8 cellular contexts compared by ENCODE assay signal in genomic region chr16:30092373-30093010, GRCh38. TPM values are rescaled to one million over a fixed set of nuclear protein-coding genes. Genes with fewer than 3 reads are reported as not detected.
A peak's percentile ranks its signal among the peaks of the same experiment; 100 is the strongest.
DNase-seq lines count a peak whose midpoint lies in the region; ATAC-seq and TF ChIP-seq lines count a peak whose summit lies in the region.

No MANE protein-coding gene starts in this region.

- no peaks in the 10 kb centered on the region for H3K27me3 ChIP-seq in lower lobe of right lung (ENCODE audit: low read depth)

- peaks cover 62% of the 10 kb centered on the region for H3K4me1 ChIP-seq in lower lobe of right lung

- peaks cover 9% of the 10 kb centered on the region for H3K9me3 ChIP-seq in lower lobe of right lung

- H3K4me3 ChIP-seq in AG04449 (ENCODE audit: low read depth, low read length), result peak overlapping the region; percentile 56
- peak overlapping the region; percentile 72 for H3K4me3 ChIP-seq in lower lobe of right lung

- peaks cover 20% of the 10 kb centered on the region for H3K36me3 ChIP-seq in lower lobe of right lung

- POLR2A ChIA-PET in AG04449 (lab: Yijun Ruan, JAX), result interaction anchor here (1.0 to 3.3 kb wide), 3 partner anchors 12 to 26 kb away, joined by 4 to 24 read pairs (median 10); partner anchors contain the start of gene ALDOA

- ATAC-seq in GM18508 (IDR thresholded peaks at IDR 0.05; ENCODE audit: insufficient read depth, unreplicated experiment) (peak; percentile 34), HG03060 (IDR thresholded peaks at IDR 0.05; ENCODE audit: low read depth, unreplicated experiment) (peak; percentile 36), lower lobe of right lung (peak; percentile 75 to 85)

- peak overlapping the region; percentile 86 for H3K27ac ChIP-seq in lower lobe of right lung

- intact Hi-C loops in lower lobe of right lung (cut with DNase I), result no loop called here

- CTCF ChIA-PET in AG04449 (lab: Yijun Ruan, JAX), result interaction anchor here (0.7 to 6.9 kb wide), 23 partner anchors 8 to 537 kb away, joined by 3 to 100 read pairs (median 7); partner anchors contain the start of genes ALDOA, DCTPP1, INO80E and PPP4C

- TF ChIP-seq CTCF in AG04449 (IDR thresholded peaks at IDR 0.05; ENCODE audit: insufficient read depth, low read length, missing control alignments) (peak; percentile 75), lower lobe of right lung (IDR thresholded peaks at IDR 0.05) (peak; percentile 76)

- DNase-seq in AG04449 (ENCODE audit: low read depth, low spot score) (no peak), NCI-H345 treated with DMSO at 0.1 percent for 48 hours (lab: John Stamatoyannopoulos, UW; ENCODE audit: unreplicated experiment) (peak; percentile 18), ecto neural progenitor cell (ENCODE audit: low spot score) (peak; percentile 80), lower lobe of right lung (peak; percentile 93)
- peak; percentile 82 for DNase-seq in activated CD4-positive, alpha-beta T cell treated with anti-CD3 and anti-CD28 coated beads for 48 hours
- peak; percentile 34 to 74 (median 46) for DNase-seq in stimulated activated CD4-positive, alpha-beta T cell treated with anti-CD3 and anti-CD28 coated beads, TNF-alpha, amount 100 ng/mL, for 24 hours (ENCODE audit: low read depth in 3 of 3)

RNA-seq across cellular contexts. Expression of gene TBX6, which starts 0.8 kb away (rescaled TPM):
- total RNA-seq in lower lobe of right lung, result 1.6 TPM

RNA-seq across cellular contexts. Expression of gene YPEL3, which starts 3.5 kb away (rescaled TPM):
- total RNA-seq in lower lobe of right lung, result 113 TPM

RNA-seq across cellular contexts. Expression of gene PPP4C, which starts 16.7 kb away (rescaled TPM):
- total RNA-seq in lower lobe of right lung, result 68.9 TPM

RNA-seq across cellular contexts. Expression of gene GDPD3, which starts 20.8 kb away (rescaled TPM):
- 14.4 TPM for total RNA-seq in lower lobe of right lung

RNA-seq across cellular contexts. Expression of gene ALDOA, which starts 26.9 kb away (rescaled TPM):
- 733 TPM for total RNA-seq in lower lobe of right lung
